29 cellular contexts compared by ENCODE assay signal in genomic region chr4:154345359-154345758, GRCh38.
"Had no signal": no experiment of that assay in that cellular context is flagged by ENCODE, and none has a peak within 500 bp of the region (broad histone marks: within the 10 kb centered on the region; RNA-seq: fewer than 3 reads in every experiment).

No MANE protein-coding gene starts in this region.

- H3K27me3 Mint-ChIP-seq: progenitor cell of endocrine pancreas; stimulated activated memory B cell treated with anti-CD40 and anti-IgM and Interleukin-4, amounts not matched to agents 10 μg/mL and 1 μg/mL and 100 μg/mL, for 72 hours; stimulated activated naive CD8-positive, alpha-beta T cell treated with anti-CD3 and anti-CD28 coated beads, Interleukin-15, amount 100 ng/mL, for 72 hours had no signal

- H2AFZ ChIP-seq: neural progenitor cell, parathyroid adenoma had no signal

- H3K4me3 Mint-ChIP-seq: natural killer cell; nephron; neural progenitor cell; stimulated activated memory B cell treated with anti-CD40 and anti-IgM and Interleukin-4, amounts not matched to agents 10 μg/mL and 1 μg/mL and 100 μg/mL, for 72 hours; stimulated activated naive CD8-positive, alpha-beta T cell treated with anti-CD3 and anti-CD28 coated beads, Interleukin-15, amount 100 ng/mL, for 72 hours had no signal

- H3K9me3 ChIP-seq: ovary, psoas muscle, spleen, suprapubic skin, testis, transverse colon, upper lobe of left lung, vagina had no signal

- H3K9me3 Mint-ChIP-seq: natural killer cell; nephron; neural progenitor cell; stimulated activated memory B cell treated with anti-CD40 and anti-IgM and Interleukin-4, amounts not matched to agents 10 μg/mL and 1 μg/mL and 100 μg/mL, for 72 hours; stimulated activated naive CD8-positive, alpha-beta T cell treated with anti-CD3 and anti-CD28 coated beads, Interleukin-15, amount 100 ng/mL, for 72 hours had no signal

- DNase-seq: natural killer cell; occipital lobe; ovary; posterior cingulate gyrus; psoas muscle; right cardiac atrium; spleen; stimulated activated CD4-positive, alpha-beta T cell treated with anti-CD3 and anti-CD28 coated beads, Interleukin-12 subunit alpha, Interleukin-12 subunit beta, amount 100 ng/mL, for 4 hours; stimulated activated CD4-positive, alpha-beta T cell treated with anti-CD3 and anti-CD28 coated beads, Interleukin-1b, Interleukin-23, amount 100 ng/mL, for 48 hours; stimulated activated CD4-positive, alpha-beta T cell treated with anti-CD3 and anti-CD28 coated beads, Interleukin-4, amount 100 ng/mL, for 1 hour; stimulated activated CD4-positive, alpha-beta T cell treated with anti-CD3 and anti-CD28 coated beads, Interleukin-4, amount 100 ng/mL, for 4 hours; stimulated activated CD8-positive, alpha-beta memory T cell treated with anti-CD3 and anti-CD28 coated beads, Interleukin-4, amount 100 ng/mL, for 48 hours; stimulated activated naive CD4-positive, alpha-beta T cell; stimulated activated naive CD8-positive, alpha-beta T cell treated with anti-CD3 and anti-CD28 coated beads, Interleukin-15, amount 100 ng/mL, for 72 hours; stimulated activated naive CD8-positive, alpha-beta T cell treated with anti-CD3 and anti-CD28 coated beads, Interleukin-15, Interleukin-2, amounts not matched to agents 100 U/mL and 50 U/mL, for 24 hours; substantia nigra; testis; tibial artery; transverse colon had no signal

- H3K9ac ChIP-seq: neural progenitor cell, parathyroid adenoma had no signal

- H3K36me3 Mint-ChIP-seq: natural killer cell; neural progenitor cell; stimulated activated memory B cell treated with anti-CD40 and anti-IgM and Interleukin-4, amounts not matched to agents 10 μg/mL and 1 μg/mL and 100 μg/mL, for 72 hours had no signal

- H3K79me2 ChIP-seq: parathyroid adenoma had no signal

- H3K4me1 Mint-ChIP-seq: natural killer cell; nephron; neural progenitor cell; stimulated activated memory B cell treated with anti-CD40 and anti-IgM and Interleukin-4, amounts not matched to agents 10 μg/mL and 1 μg/mL and 100 μg/mL, for 72 hours; stimulated activated naive CD8-positive, alpha-beta T cell treated with anti-CD3 and anti-CD28 coated beads, Interleukin-15, amount 100 ng/mL, for 72 hours had no signal

- H3K27me3 ChIP-seq: neural progenitor cell, ovary, spleen, suprapubic skin, testis, transverse colon, upper lobe of left lung, vagina had no signal

- H3K27ac ChIP-seq: neural progenitor cell, ovary, parathyroid adenoma, psoas muscle, skin epidermis, spleen, suprapubic skin, testis, tibial artery, transverse colon, upper lobe of left lung, vagina had no signal

- H3K36me3 ChIP-seq: neural progenitor cell, ovary, spleen, suprapubic skin, tibial artery, transverse colon, upper lobe of left lung, vagina had no signal

- H3K27ac Mint-ChIP-seq: natural killer cell; nephron; neural progenitor cell; progenitor cell of endocrine pancreas; stimulated activated memory B cell treated with anti-CD40 and anti-IgM and Interleukin-4, amounts not matched to agents 10 μg/mL and 1 μg/mL and 100 μg/mL, for 72 hours had no signal

- H3K4me1 ChIP-seq: neural progenitor cell, parathyroid adenoma, psoas muscle, spleen, suprapubic skin, testis, tibial artery, transverse colon, upper lobe of left lung, vagina had no signal

- H3K4me3 ChIP-seq: neural progenitor cell, ovary, psoas muscle, skin epidermis, smooth muscle cell, spleen, suprapubic skin, testis, tibial artery, transverse colon, upper lobe of left lung, vagina had no signal

- H3K4me2 ChIP-seq: neural progenitor cell, smooth muscle cell had no signal
